16 cellular contexts compared by ENCODE assay signal in genomic region chr6:57180596-57180995, GRCh38. TPM values are rescaled to one million over a fixed set of nuclear protein-coding genes. Genes with fewer than 3 reads are reported as not detected.
DNase-seq lines count a peak whose midpoint lies in the region; ATAC-seq and TF ChIP-seq lines count a peak whose summit lies in the region.
"Had no signal": no experiment of that assay in that cellular context is flagged by ENCODE, and none has a peak within 500 bp of the region (broad histone marks: within the 10 kb centered on the region; RNA-seq: fewer than 3 reads in every experiment).

No MANE protein-coding gene starts in this region.

- ATAC-seq in Right ventricle myocardium superior (ENCODE audit: poor library complexity) = no peak
- no peak for ATAC-seq in gastroesophageal sphincter
- no peak for ATAC-seq in GM21526 (IDR thresholded peaks at IDR 0.05; ENCODE audit: low FRiP score, unreplicated experiment)
- no peak for ATAC-seq in GM21576 (IDR thresholded peaks at IDR 0.05; ENCODE audit: unreplicated experiment)
- ATAC-seq: GM12878 had no signal

- no peak overlapping the region for H3K9ac ChIP-seq in skeletal muscle tissue (ENCODE audit: low read depth in 1 of 3, low read length in 3 of 3)
- H3K9ac ChIP-seq: KMS-11 had no signal

- no peak for TF ChIP-seq CTCF in right atrium auricular region (IDR thresholded peaks at IDR 0.05)
- no peak for TF ChIP-seq CTCF in gastroesophageal sphincter (IDR thresholded peaks at IDR 0.05)

- no peak for TF ChIP-seq POLR2A in gastroesophageal sphincter (IDR thresholded peaks at IDR 0.05)

- WGBS in gastroesophageal sphincter (ENCODE audit: low coverage in 1 of 2), 2 donors = 60 to 73% methylated on average over 3 of the region's 3 CpGs

- no peak for TF ChIP-seq EP300 in gastroesophageal sphincter (IDR thresholded peaks at IDR 0.05)

- H3K4me1 ChIP-seq in right atrium auricular region (peaks cover 0 to 33% of the 10 kb centered on the region in 2 donors), gastroesophageal sphincter (peaks cover 11 to 69% (median 11%) of the 10 kb centered on the region in 3 donors), skeletal muscle tissue (ENCODE audit: control insufficient read depth in 3 of 3, insufficient read depth in 3 of 3, low read length in 3 of 3) (peaks cover 13 to 36% (median 29%) of the 10 kb centered on the region in 3 donors)

- H3K36me3 ChIP-seq in right atrium auricular region (peaks cover 18% of the 10 kb centered on the region), gastroesophageal sphincter (peaks cover 0 to 34% of the 10 kb centered on the region in 2 donors), skeletal muscle tissue (ENCODE audit: control insufficient read depth in 3 of 3, insufficient read depth in 3 of 3, low read length in 3 of 3) (peaks cover 0 to 26% (median 17%) of the 10 kb centered on the region in 3 donors)

- no peak for DNase-seq in right atrium auricular region (ENCODE audit: low spot score)
- DNase-seq in Right ventricle myocardium superior = no peak
- no peak for DNase-seq in NOMO-1 treated with DMSO at 0.1 percent for 48 hours (lab: John Stamatoyannopoulos, UW; ENCODE audit: unreplicated experiment)
- DNase-seq: CD4-positive, alpha-beta T cell; DMS79; MG63; NCI-H1092 treated with DMSO at 0.1 percent for 48 hours; NCI-H1694; NCI-H446; NCI-H748 treated with DMSO at 0.1 percent for 48 hours had no signal

- no peak overlapping the region for H3K4me3 ChIP-seq in right atrium auricular region
- no peak overlapping the region for H3K4me3 ChIP-seq in gastroesophageal sphincter
- H3K4me3 ChIP-seq in skeletal muscle tissue (ENCODE audit: low read length in 3 of 3) = no peak overlapping the region
- H3K4me3 ChIP-seq: GM12878, MG63 had no signal

- intact Hi-C loops in Right ventricle myocardium superior (cut with DNase I) = loop anchor here (10.0 kb wide), 1 partner anchor 134 kb away; the partner anchor contains the start of gene PRIM2

- H3K9me3 ChIP-seq in right atrium auricular region = no peaks in the 10 kb centered on the region
- H3K9me3 ChIP-seq in gastroesophageal sphincter = no peaks in the 10 kb centered on the region
- no peaks in the 10 kb centered on the region for H3K9me3 ChIP-seq in skeletal muscle tissue (ENCODE audit: control insufficient read depth in 3 of 3, low read length in 3 of 3)
- H3K9me3 ChIP-seq: MG63 had no signal

- peak overlapping the region; percentile 18 to 38 for H3K27ac ChIP-seq in right atrium auricular region
- peak overlapping the region in 3 of 4 donors; percentile 76 to 98 (median 96) for H3K27ac ChIP-seq in gastroesophageal sphincter
- H3K27ac ChIP-seq in skeletal muscle tissue (ENCODE audit: low read depth, low read length) = peak overlapping the region; percentile 76
- H3K27ac ChIP-seq: KMS-11 had no signal

- H3K27me3 ChIP-seq in right atrium auricular region (no peaks in the 10 kb centered on the region), gastroesophageal sphincter (no peaks in the 10 kb centered on the region), skeletal muscle tissue (ENCODE audit: control insufficient read depth in 3 of 3, insufficient read depth in 3 of 3, low read length in 3 of 3) (no peaks in the 10 kb centered on the region)
- H3K27me3 ChIP-seq: MG63 had no signal

RNA-seq across cellular contexts. Expression of gene BAG2, which starts 8.5 kb away (rescaled TPM):
- total RNA-seq in right atrium auricular region (10 to 100 TPM; 12.3 to 16.4 TPM), Right ventricle myocardium superior (12.7 TPM), gastroesophageal sphincter (10 to 100 TPM; 40.8 to 50.6 (median 46.3) TPM), skeletal muscle tissue (7.3 TPM)

RNA-seq across cellular contexts. Expression of gene RAB23, which starts 41.5 kb away (rescaled TPM):
- total RNA-seq in right atrium auricular region = 1 to 10 TPM; 8.6 to 10.0 TPM
- 10.8 TPM for total RNA-seq in Right ventricle myocardium superior
- total RNA-seq in gastroesophageal sphincter = 100 to 1,000 TPM in 1 of 4 donors, 10 to 100 TPM in 3; 45.5 to 107 (median 78.1) TPM
- total RNA-seq in skeletal muscle tissue = 18.8 TPM

Comparison
In these comparisons a context has a peak if more than half of its experiments do, and no peak if none do; other contexts are left out.
1. H3K27ac ChIP-seq: peak in every context shown above with its lines; median percentile 96 in gastroesophageal sphincter; 76 in skeletal muscle tissue; 28 in right atrium auricular region.